1 cellular context compared by ENCODE assay signal in genomic region chr22:25235547-25236290, GRCh38.
TF ChIP-seq lines count a peak whose summit lies in the region.

No MANE protein-coding gene starts in this region.

TF ChIP-seq in HepG2, 621 proteins besides CTCF, POLR2A, EP300 and RAD21 (continued from another document and continues in another):
- TF ChIP-seq, protein P1, sequence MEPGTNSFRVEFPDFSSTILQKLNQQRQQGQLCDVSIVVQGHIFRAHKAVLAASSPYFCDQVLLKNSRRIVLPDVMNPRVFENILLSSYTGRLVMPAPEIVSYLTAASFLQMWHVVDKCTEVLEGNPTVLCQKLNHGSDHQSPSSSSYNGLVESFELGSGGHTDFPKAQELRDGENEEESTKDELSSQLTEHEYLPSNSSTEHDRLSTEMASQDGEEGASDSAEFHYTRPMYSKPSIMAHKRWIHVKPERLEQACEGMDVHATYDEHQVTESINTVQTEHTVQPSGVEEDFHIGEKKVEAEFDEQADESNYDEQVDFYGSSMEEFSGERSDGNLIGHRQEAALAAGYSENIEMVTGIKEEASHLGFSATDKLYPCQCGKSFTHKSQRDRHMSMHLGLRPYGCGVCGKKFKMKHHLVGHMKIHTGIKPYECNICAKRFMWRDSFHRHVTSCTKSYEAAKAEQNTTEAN (CRISPR knock-in tag; conservative IDR thresholded peaks at IDR 0.05): no peak
- TF ChIP-seq CREB1 (IDR thresholded peaks at IDR 0.05) (peak; percentile 63), CREB1 (CRISPR knock-in tag; IDR thresholded peaks at IDR 0.05) (peak; percentile 16; the same call in 1 of the 2 replicates), SOX6 (IDR thresholded peaks at IDR 0.05) (no peak), SOX6 (CRISPR knock-in tag; IDR thresholded peaks at IDR 0.05) (peak; percentile 35; the same call in 1 of the 2 replicates), KLF12 (CRISPR knock-in tag; IDR thresholded peaks at IDR 0.05; ENCODE audit: borderline replicate concordance) (no peak), ZNF629 (CRISPR knock-in tag; conservative IDR thresholded peaks at IDR 0.05) (no peak), KDM5B (CRISPR knock-in tag; IDR thresholded peaks at IDR 0.05; ENCODE audit: borderline replicate concordance) (0 out of 2 replicates have a peak, but pooled peaks have one; percentile 47), ELF1 (CRISPR knock-in tag; IDR thresholded peaks at IDR 0.05) (no peak), ZNF713 (CRISPR knock-in tag; IDR thresholded peaks at IDR 0.05) (no peak), ZKSCAN8 (CRISPR knock-in tag; IDR thresholded peaks at IDR 0.05; ENCODE audit: borderline replicate concordance) (no peak), ZFX (CRISPR knock-in tag; IDR thresholded peaks at IDR 0.05; ENCODE audit: low read depth) (0 out of 2 replicates have a peak, but pooled peaks have one; percentile 14), KDM2A (CRISPR knock-in tag; IDR thresholded peaks at IDR 0.05; ENCODE audit: borderline replicate concordance, low read depth) (peak; percentile 90), NRL (CRISPR knock-in tag; IDR thresholded peaks at IDR 0.05; ENCODE audit: borderline replicate concordance) (peak; percentile 79; the same call in 1 of the 2 replicates), IKZF5 (CRISPR knock-in tag; IDR thresholded peaks at IDR 0.05) (peak; percentile 40; the same call in 1 of the 2 replicates), RBM39 (IDR thresholded peaks at IDR 0.05; ENCODE audit: low read depth, low read length, poor library complexity, severe bottlenecking) (peak; percentile 32), ZNF329 (CRISPR knock-in tag; IDR thresholded peaks at IDR 0.05; ENCODE audit: low read depth) (no peak), SMAD3 (CRISPR knock-in tag; IDR thresholded peaks at IDR 0.05) (no peak), ZNF17 (CRISPR knock-in tag; IDR thresholded peaks at IDR 0.05) (no peak), THRA (CRISPR knock-in tag; IDR thresholded peaks at IDR 0.05; ENCODE audit: borderline replicate concordance) (no peak), ZNF768 (CRISPR knock-in tag; IDR thresholded peaks at IDR 0.05) (no peak), ZFP91 (CRISPR knock-in tag; IDR thresholded peaks at IDR 0.05; ENCODE audit: borderline replicate concordance) (peak; percentile 62; the same call in 1 of the 2 replicates), FOSL1 (CRISPR knock-in tag; IDR thresholded peaks at IDR 0.05; ENCODE audit: borderline replicate concordance) (no peak), ZSCAN30 (CRISPR knock-in tag; IDR thresholded peaks at IDR 0.05) (no peak), GLI4 (CRISPR knock-in tag; IDR thresholded peaks at IDR 0.05; ENCODE audit: borderline replicate concordance) (no peak), MYC (CRISPR knock-in tag; IDR thresholded peaks at IDR 0.05; ENCODE audit: borderline replicate concordance) (peak; percentile 34; the same call in 1 of the 2 replicates)
- TF ChIP-seq, protein P2, sequence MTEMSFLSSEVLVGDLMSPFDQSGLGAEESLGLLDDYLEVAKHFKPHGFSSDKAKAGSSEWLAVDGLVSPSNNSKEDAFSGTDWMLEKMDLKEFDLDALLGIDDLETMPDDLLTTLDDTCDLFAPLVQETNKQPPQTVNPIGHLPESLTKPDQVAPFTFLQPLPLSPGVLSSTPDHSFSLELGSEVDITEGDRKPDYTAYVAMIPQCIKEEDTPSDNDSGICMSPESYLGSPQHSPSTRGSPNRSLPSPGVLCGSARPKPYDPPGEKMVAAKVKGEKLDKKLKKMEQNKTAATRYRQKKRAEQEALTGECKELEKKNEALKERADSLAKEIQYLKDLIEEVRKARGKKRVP (CRISPR knock-in tag; IDR thresholded peaks at IDR 0.05): no peak
- TF ChIP-seq, protein P3, sequence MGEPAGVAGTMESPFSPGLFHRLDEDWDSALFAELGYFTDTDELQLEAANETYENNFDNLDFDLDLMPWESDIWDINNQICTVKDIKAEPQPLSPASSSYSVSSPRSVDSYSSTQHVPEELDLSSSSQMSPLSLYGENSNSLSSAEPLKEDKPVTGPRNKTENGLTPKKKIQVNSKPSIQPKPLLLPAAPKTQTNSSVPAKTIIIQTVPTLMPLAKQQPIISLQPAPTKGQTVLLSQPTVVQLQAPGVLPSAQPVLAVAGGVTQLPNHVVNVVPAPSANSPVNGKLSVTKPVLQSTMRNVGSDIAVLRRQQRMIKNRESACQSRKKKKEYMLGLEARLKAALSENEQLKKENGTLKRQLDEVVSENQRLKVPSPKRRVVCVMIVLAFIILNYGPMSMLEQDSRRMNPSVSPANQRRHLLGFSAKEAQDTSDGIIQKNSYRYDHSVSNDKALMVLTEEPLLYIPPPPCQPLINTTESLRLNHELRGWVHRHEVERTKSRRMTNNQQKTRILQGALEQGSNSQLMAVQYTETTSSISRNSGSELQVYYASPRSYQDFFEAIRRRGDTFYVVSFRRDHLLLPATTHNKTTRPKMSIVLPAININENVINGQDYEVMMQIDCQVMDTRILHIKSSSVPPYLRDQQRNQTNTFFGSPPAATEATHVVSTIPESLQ (CRISPR knock-in tag; conservative IDR thresholded peaks at IDR 0.05): no peak
- TF ChIP-seq, protein P4, sequence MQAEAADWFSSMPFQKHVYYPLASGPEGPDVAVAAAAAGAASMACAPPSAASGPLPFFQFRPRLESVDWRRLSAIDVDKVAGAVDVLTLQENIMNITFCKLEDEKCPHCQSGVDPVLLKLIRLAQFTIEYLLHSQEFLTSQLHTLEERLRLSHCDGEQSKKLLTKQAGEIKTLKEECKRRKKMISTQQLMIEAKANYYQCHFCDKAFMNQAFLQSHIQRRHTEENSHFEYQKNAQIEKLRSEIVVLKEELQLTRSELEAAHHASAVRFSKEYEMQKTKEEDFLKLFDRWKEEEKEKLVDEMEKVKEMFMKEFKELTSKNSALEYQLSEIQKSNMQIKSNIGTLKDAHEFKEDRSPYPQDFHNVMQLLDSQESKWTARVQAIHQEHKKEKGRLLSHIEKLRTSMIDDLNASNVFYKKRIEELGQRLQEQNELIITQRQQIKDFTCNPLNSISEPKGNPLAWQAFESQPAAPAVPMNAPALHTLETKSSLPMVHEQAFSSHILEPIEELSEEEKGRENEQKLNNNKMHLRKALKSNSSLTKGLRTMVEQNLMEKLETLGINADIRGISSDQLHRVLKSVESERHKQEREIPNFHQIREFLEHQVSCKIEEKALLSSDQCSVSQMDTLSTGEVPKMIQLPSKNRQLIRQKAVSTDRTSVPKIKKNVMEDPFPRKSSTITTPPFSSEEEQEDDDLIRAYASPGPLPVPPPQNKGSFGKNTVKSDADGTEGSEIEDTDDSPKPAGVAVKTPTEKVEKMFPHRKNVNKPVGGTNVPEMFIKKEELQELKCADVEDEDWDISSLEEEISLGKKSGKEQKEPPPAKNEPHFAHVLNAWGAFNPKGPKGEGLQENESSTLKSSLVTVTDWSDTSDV (CRISPR knock-in tag; IDR thresholded peaks at IDR 0.05): peak; percentile 65; the same call in 1 of the 2 replicates
- TF ChIP-seq, protein P5, sequence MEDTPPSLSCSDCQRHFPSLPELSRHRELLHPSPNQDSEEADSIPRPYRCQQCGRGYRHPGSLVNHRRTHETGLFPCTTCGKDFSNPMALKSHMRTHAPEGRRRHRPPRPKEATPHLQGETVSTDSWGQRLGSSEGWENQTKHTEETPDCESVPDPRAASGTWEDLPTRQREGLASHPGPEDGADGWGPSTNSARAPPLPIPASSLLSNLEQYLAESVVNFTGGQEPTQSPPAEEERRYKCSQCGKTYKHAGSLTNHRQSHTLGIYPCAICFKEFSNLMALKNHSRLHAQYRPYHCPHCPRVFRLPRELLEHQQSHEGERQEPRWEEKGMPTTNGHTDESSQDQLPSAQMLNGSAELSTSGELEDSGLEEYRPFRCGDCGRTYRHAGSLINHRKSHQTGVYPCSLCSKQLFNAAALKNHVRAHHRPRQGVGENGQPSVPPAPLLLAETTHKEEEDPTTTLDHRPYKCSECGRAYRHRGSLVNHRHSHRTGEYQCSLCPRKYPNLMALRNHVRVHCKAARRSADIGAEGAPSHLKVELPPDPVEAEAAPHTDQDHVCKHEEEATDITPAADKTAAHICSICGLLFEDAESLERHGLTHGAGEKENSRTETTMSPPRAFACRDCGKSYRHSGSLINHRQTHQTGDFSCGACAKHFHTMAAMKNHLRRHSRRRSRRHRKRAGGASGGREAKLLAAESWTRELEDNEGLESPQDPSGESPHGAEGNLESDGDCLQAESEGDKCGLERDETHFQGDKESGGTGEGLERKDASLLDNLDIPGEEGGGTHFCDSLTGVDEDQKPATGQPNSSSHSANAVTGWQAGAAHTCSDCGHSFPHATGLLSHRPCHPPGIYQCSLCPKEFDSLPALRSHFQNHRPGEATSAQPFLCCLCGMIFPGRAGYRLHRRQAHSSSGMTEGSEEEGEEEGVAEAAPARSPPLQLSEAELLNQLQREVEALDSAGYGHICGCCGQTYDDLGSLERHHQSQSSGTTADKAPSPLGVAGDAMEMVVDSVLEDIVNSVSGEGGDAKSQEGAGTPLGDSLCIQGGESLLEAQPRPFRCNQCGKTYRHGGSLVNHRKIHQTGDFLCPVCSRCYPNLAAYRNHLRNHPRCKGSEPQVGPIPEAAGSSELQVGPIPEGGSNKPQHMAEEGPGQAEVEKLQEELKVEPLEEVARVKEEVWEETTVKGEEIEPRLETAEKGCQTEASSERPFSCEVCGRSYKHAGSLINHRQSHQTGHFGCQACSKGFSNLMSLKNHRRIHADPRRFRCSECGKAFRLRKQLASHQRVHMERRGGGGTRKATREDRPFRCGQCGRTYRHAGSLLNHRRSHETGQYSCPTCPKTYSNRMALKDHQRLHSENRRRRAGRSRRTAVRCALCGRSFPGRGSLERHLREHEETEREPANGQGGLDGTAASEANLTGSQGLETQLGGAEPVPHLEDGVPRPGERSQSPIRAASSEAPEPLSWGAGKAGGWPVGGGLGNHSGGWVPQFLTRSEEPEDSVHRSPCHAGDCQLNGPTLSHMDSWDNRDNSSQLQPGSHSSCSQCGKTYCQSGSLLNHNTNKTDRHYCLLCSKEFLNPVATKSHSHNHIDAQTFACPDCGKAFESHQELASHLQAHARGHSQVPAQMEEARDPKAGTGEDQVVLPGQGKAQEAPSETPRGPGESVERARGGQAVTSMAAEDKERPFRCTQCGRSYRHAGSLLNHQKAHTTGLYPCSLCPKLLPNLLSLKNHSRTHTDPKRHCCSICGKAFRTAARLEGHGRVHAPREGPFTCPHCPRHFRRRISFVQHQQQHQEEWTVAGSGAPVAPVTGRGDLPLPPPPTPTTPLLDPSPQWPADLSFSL (CRISPR knock-in tag; IDR thresholded peaks at IDR 0.05): no peak
- TF ChIP-seq, protein P6, sequence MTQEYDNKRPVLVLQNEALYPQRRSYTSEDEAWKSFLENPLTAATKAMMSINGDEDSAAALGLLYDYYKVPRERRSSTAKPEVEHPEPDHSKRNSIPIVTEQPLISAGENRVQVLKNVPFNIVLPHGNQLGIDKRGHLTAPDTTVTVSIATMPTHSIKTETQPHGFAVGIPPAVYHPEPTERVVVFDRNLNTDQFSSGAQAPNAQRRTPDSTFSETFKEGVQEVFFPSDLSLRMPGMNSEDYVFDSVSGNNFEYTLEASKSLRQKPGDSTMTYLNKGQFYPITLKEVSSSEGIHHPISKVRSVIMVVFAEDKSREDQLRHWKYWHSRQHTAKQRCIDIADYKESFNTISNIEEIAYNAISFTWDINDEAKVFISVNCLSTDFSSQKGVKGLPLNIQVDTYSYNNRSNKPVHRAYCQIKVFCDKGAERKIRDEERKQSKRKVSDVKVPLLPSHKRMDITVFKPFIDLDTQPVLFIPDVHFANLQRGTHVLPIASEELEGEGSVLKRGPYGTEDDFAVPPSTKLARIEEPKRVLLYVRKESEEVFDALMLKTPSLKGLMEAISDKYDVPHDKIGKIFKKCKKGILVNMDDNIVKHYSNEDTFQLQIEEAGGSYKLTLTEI (CRISPR knock-in tag; conservative IDR thresholded peaks at IDR 0.05): no peak
- TF ChIP-seq, protein P7, sequence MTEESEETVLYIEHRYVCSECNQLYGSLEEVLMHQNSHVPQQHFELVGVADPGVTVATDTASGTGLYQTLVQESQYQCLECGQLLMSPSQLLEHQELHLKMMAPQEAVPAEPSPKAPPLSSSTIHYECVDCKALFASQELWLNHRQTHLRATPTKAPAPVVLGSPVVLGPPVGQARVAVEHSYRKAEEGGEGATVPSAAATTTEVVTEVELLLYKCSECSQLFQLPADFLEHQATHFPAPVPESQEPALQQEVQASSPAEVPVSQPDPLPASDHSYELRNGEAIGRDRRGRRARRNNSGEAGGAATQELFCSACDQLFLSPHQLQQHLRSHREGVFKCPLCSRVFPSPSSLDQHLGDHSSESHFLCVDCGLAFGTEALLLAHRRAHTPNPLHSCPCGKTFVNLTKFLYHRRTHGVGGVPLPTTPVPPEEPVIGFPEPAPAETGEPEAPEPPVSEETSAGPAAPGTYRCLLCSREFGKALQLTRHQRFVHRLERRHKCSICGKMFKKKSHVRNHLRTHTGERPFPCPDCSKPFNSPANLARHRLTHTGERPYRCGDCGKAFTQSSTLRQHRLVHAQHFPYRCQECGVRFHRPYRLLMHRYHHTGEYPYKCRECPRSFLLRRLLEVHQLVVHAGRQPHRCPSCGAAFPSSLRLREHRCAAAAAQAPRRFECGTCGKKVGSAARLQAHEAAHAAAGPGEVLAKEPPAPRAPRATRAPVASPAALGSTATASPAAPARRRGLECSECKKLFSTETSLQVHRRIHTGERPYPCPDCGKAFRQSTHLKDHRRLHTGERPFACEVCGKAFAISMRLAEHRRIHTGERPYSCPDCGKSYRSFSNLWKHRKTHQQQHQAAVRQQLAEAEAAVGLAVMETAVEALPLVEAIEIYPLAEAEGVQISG (CRISPR knock-in tag; IDR thresholded peaks at IDR 0.05): peak; percentile 52; the same call in 1 of the 2 replicates
